Comparison of ENCODE assay signal across 26 cellular contexts in genomic region chr12:93018610-93019009, GRCh38.
"Had no signal": no experiment of that assay in that cellular context is flagged by ENCODE, and none has a peak within 500 bp of the region (broad histone marks: within the 10 kb centered on the region; RNA-seq: fewer than 3 reads in every experiment).

No MANE protein-coding gene starts in this region.

- H3K27ac ChIP-seq: brain microvascular endothelial cell, epithelial cell of prostate had no signal

- H3K27me3 ChIP-seq: brain microvascular endothelial cell, esophagus squamous epithelium had no signal

- FAIRE-seq: astrocyte, endometrium, frontal cortex, islet of Langerhans had no signal

- H3K9me3 ChIP-seq: esophagus squamous epithelium had no signal

- H3K4me3 ChIP-seq: esophagus squamous epithelium, skin epidermis had no signal

- H3K36me3 ChIP-seq: brain microvascular endothelial cell, esophagus squamous epithelium had no signal

- H3K9me3 Mint-ChIP-seq: activated CD4-positive, alpha-beta memory T cell treated with anti-CD3 and anti-CD28 coated beads, Interleukin-2, amount 10 ng/mL, durations not matched to agents 7 days and 5 days; activated CD4-positive, alpha-beta T cell treated with anti-CD3 and anti-CD28 coated beads, Interleukin-2, amount 10 ng/mL, durations not matched to agents 24 days and 14 days; activated naive CD4-positive, alpha-beta T cell treated with anti-CD3 and anti-CD28 coated beads, Interleukin-2, amount 10 ng/mL, durations not matched to agents 7 days and 5 days; activated T-cell treated with anti-CD3 and anti-CD28 coated beads, Interleukin-2, amount 50 U/mL, for 24 hours; natural killer cell treated with Interleukin-12 subunit alpha and Interleukin-12 subunit beta and Interleukin-15 and Interleukin-18, amount 100 ng/mL, for 72 hours; stimulated activated memory B cell treated with anti-CD40 and anti-IgM and Interleukin-4, amounts not matched to agents 10 μg/mL and 1 μg/mL and 100 μg/mL, for 72 hours; stimulated activated naive CD8-positive, alpha-beta T cell treated with anti-CD3 and anti-CD28 coated beads, Interleukin-15, amount 100 ng/mL, for 72 hours had no signal

- H3K27ac Mint-ChIP-seq: activated CD4-positive, alpha-beta memory T cell treated with anti-CD3 and anti-CD28 coated beads, Interleukin-2, amount 10 ng/mL, durations not matched to agents 7 days and 5 days; activated CD4-positive, alpha-beta T cell treated with anti-CD3 and anti-CD28 coated beads, Interleukin-2, amount 10 ng/mL, durations not matched to agents 24 days and 14 days; activated naive CD4-positive, alpha-beta T cell treated with anti-CD3 and anti-CD28 coated beads, Interleukin-2, amount 10 ng/mL, durations not matched to agents 7 days and 5 days; activated T-cell treated with anti-CD3 and anti-CD28 coated beads, Interleukin-2, amount 50 U/mL, for 24 hours; natural killer cell treated with Interleukin-12 subunit alpha and Interleukin-12 subunit beta and Interleukin-15 and Interleukin-18, amount 100 ng/mL, for 72 hours; stimulated activated memory B cell treated with anti-CD40 and anti-IgM and Interleukin-4, amounts not matched to agents 10 μg/mL and 1 μg/mL and 100 μg/mL, for 72 hours; T-helper 17 cell had no signal

- H3K36me3 Mint-ChIP-seq: activated naive CD4-positive, alpha-beta T cell treated with anti-CD3 and anti-CD28 coated beads, Interleukin-2, amount 10 ng/mL, durations not matched to agents 7 days and 5 days; natural killer cell treated with Interleukin-12 subunit alpha and Interleukin-12 subunit beta and Interleukin-15 and Interleukin-18, amount 100 ng/mL, for 72 hours had no signal

- ATAC-seq: natural killer cell treated with Interleukin-12 subunit alpha and Interleukin-12 subunit beta and Interleukin-15 and Interleukin-18, amount 100 ng/mL, for 72 hours; sciatic nerve; stimulated activated memory B cell treated with anti-CD40 and anti-IgM and Interleukin-4, amounts not matched to agents 10 μg/mL and 1 μg/mL and 100 μg/mL, for 72 hours; stimulated activated naive CD8-positive, alpha-beta T cell treated with anti-CD3 and anti-CD28 coated beads, Interleukin-15, amount 100 ng/mL, for 72 hours; T-helper 17 cell had no signal

- DNase-seq: activated CD4-positive, alpha-beta memory T cell treated with anti-CD3 and anti-CD28 coated beads, Interleukin-2, amount 10 ng/mL, durations not matched to agents 7 days and 5 days; activated CD4-positive, alpha-beta T cell treated with anti-CD3 and anti-CD28 coated beads, Interleukin-2, amount 10 ng/mL, durations not matched to agents 24 days and 14 days; activated CD4-positive, CD25-positive, alpha-beta regulatory T cell treated with anti-CD3 and anti-CD28 coated beads, Interleukin-2, amount 50 U/mL, for 72 hours; activated CD8-positive, alpha-beta memory T cell treated with anti-CD3 and anti-CD28 coated beads, Interleukin-2, amount 50 U/mL, for 48 hours; activated gamma-delta T cell; activated naive CD4-positive, alpha-beta T cell treated with anti-CD3 and anti-CD28 coated beads, Interleukin-2, amount 10 ng/mL, durations not matched to agents 7 days and 5 days; activated T-cell treated with anti-CD3 and anti-CD28 coated beads, Interleukin-2, amount 50 U/mL, for 24 hours; amniotic stem cell; brain microvascular endothelial cell; effector CD4-positive, alpha-beta T cell; esophagus squamous epithelium; posterior cingulate gyrus; stimulated activated CD4-positive, alpha-beta T cell treated with anti-CD3 and anti-CD28 coated beads, Interleukin-4, amount 100 ng/mL, for 24 hours; stimulated activated naive CD8-positive, alpha-beta T cell treated with anti-CD3 and anti-CD28 coated beads, Interleukin-15, amount 100 ng/mL, for 72 hours; substantia nigra; T-helper 17 cell; T1000 had no signal
